In the genomic region with DNA sequence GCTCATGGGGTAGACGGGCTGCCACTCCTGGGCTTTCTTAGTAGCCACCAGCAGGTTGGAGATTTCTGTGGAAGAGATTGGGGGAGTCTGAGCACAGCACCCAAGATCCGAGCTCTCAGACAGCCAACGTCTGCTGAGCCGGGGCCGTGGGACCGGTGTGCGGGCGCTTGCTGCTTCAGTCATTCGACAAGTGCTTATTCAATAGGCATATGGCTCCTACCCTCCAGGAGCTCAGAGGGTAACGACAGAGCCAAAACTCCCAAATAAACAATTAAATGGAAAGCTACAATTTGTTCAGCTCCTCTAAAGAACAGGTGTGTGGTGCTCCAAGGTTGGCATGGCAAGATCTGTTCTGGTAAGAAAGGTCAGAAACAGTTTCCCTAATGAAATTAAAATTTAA, we compare ENCODE assay signal across 23 cellular contexts.
"Had no signal": no experiment of that assay in that cellular context is flagged by ENCODE, and none has a peak within 500 bp of the region (broad histone marks: within the 10 kb centered on the region; RNA-seq: fewer than 3 reads in every experiment).

No MANE protein-coding gene starts in this region.

- H3K4me3 Mint-ChIP-seq: activated CD4-positive, alpha-beta memory T cell treated with anti-CD3 and anti-CD28 coated beads, Interleukin-2, amount 10 ng/mL, durations not matched to agents 7 days and 5 days; activated CD8-positive, alpha-beta memory T cell treated with anti-CD3 and anti-CD28 coated beads, Interleukin-2, amount 10 ng/mL, durations not matched to agents 7 days and 5 days; activated naive CD8-positive, alpha-beta T cell; nephron; T-helper 2 cell treated with Interferon-gamma antibody and Interleukin-4, amounts not matched to agents 5 μg/mL and 100 μg/mL, for 36 hours; WTC11 had no signal

- DNase-seq: activated CD4-positive, alpha-beta memory T cell treated with anti-CD3 and anti-CD28 coated beads, Interleukin-2, amount 10 ng/mL, durations not matched to agents 7 days and 5 days; activated CD4-positive, alpha-beta T cell treated with anti-CD3 and anti-CD28 coated beads for 4 hours; activated CD8-positive, alpha-beta memory T cell treated with anti-CD3 and anti-CD28 coated beads, Interleukin-2, amount 10 ng/mL, durations not matched to agents 7 days and 5 days; activated effector memory CD4-positive, alpha-beta T cell treated with anti-CD3 and anti-CD28 coated beads, Interleukin-2, amount 50 U/mL, for 16 hours; aorta; brain microvascular endothelial cell; central memory CD4-positive, alpha-beta T cell; effector CD8-positive, alpha-beta T cell; heart right ventricle; mesenchymal stem cell; occipital lobe; retina; stimulated activated CD4-positive, alpha-beta T cell treated with anti-CD3 and anti-CD28 coated beads, Interleukin-1b, Interleukin-23, amount 100 ng/mL, for 48 hours; stimulated activated naive CD8-positive, alpha-beta T cell treated with anti-CD3 and anti-CD28 coated beads, Interleukin-15, amount 100 ng/mL, for 72 hours; transverse colon; uterus had no signal

- H3K36me3 ChIP-seq: uterus had no signal

- ATAC-seq: heart right ventricle, WTC11 had no signal

- H3K4me1 ChIP-seq: esophagus muscularis mucosa, suprapubic skin, transverse colon, uterus had no signal

- H3K9me3 Mint-ChIP-seq: activated CD4-positive, alpha-beta memory T cell treated with anti-CD3 and anti-CD28 coated beads, Interleukin-2, amount 10 ng/mL, durations not matched to agents 7 days and 5 days; nephron; stimulated activated naive CD8-positive, alpha-beta T cell treated with anti-CD3 and anti-CD28 coated beads, Interleukin-15, amount 100 ng/mL, for 72 hours; T-helper 2 cell treated with Interferon-gamma antibody and Interleukin-4, amounts not matched to agents 5 μg/mL and 100 μg/mL, for 36 hours; WTC11 had no signal

- H3K36me3 Mint-ChIP-seq: activated naive CD8-positive, alpha-beta T cell had no signal

- H3K9me3 ChIP-seq: esophagus muscularis mucosa, heart right ventricle, suprapubic skin, transverse colon, uterus had no signal

- H3K4me1 Mint-ChIP-seq: nephron, WTC11 had no signal

- H3K27me3 ChIP-seq: brain microvascular endothelial cell, esophagus muscularis mucosa, heart right ventricle, suprapubic skin, transverse colon, uterus had no signal

- H3K27ac ChIP-seq: brain microvascular endothelial cell, esophagus muscularis mucosa, suprapubic skin, transverse colon, uterus had no signal

- H3K4me3 ChIP-seq: esophagus muscularis mucosa, heart right ventricle, SK-N-MC, suprapubic skin, transverse colon, uterus had no signal

- H3K27ac Mint-ChIP-seq: activated CD4-positive, alpha-beta memory T cell treated with anti-CD3 and anti-CD28 coated beads, Interleukin-2, amount 10 ng/mL, durations not matched to agents 7 days and 5 days; nephron; T-helper 2 cell treated with Interferon-gamma antibody and Interleukin-4, amounts not matched to agents 5 μg/mL and 100 μg/mL, for 36 hours; WTC11 had no signal

- H3K27me3 Mint-ChIP-seq: activated CD4-positive, alpha-beta memory T cell treated with anti-CD3 and anti-CD28 coated beads, Interleukin-2, amount 10 ng/mL, durations not matched to agents 7 days and 5 days; activated CD8-positive, alpha-beta memory T cell treated with anti-CD3 and anti-CD28 coated beads, Interleukin-2, amount 10 ng/mL, durations not matched to agents 7 days and 5 days; activated naive CD8-positive, alpha-beta T cell; stimulated activated naive CD8-positive, alpha-beta T cell treated with anti-CD3 and anti-CD28 coated beads, Interleukin-15, amount 100 ng/mL, for 72 hours had no signal
